ENCODE assay signal across 9 cellular contexts in the genomic region with DNA sequence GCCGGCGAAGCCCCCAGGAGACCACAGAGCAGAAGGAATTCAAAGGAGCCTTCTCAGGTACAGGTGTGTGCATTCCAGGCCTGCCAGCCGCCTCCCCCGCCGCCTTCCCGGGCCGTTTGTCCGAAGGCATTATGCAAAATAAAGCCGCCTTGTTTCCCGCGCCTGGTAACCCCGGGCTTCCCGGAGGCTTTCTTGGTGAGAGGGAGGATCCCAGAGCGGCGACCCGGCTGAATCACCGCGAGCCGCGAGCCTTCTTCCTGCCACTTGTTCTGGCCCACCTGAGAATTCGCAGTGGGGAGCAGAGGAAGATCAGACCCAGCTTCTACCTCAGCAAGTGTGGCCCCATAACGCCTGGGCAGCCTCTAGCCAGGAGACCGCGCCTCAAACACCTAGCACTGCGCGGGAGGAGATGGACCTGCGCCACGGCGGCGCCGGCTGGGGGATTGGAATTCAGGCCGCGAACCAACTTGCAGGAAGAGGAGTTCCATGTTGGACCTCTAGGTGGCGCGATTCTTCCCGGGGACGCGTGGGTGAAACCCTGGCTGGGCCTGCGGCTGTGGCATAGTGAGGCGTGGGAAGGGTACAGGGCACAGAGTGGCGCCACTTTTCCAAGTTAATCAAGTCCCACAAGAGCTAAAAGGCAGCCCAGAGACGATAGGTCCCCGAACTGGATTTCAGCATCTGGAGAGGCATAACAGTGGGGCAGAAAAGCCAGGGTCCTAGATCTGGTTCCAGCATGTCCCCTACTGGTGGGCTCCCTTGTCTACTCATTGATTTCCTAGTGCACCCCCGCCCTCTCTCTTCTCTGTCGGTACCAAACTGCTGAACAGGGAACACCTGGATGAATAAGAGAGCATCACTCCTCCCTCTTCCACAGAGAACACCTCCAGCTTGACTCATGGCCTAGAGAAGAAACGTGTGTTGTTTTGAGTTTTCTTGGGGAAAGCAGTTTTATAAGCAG.
DNase-seq lines count a peak whose midpoint lies in the region; ATAC-seq, FAIRE-seq and TF ChIP-seq lines count a peak whose summit lies in the region.
"Had no signal": no experiment of that assay in that cellular context is flagged by ENCODE, and none has a peak within 500 bp of the region (broad histone marks: within the 10 kb centered on the region; RNA-seq: fewer than 3 reads in every experiment).

No MANE protein-coding gene starts in this region.

- H3K36me3 ChIP-seq in HUES48 (ENCODE audit: control insufficient read depth, insufficient read depth, low read length) (no peaks in the 10 kb centered on the region), left lung (no peaks in the 10 kb centered on the region)

- H3K9ac ChIP-seq in HUES48 (ENCODE audit: low read depth, low read length): peak overlapping the region; percentile 81

- H3K27me3 ChIP-seq in HUES48 (ENCODE audit: control insufficient read depth, insufficient read depth, low read length) (peaks cover 21% of the 10 kb centered on the region), left lung (peaks cover 7 to 45% of the 10 kb centered on the region in 2 donors)

- DNase-seq in activated CD4-positive, CD25-positive, alpha-beta regulatory T cell (lab: John Stamatoyannopoulos, UW): peak; percentile 26 to 54 (median 44)
- DNase-seq in cerebellar cortex (ENCODE audit: low spot score): peak; percentile 13
- peak; percentile 56 to 85 for DNase-seq in left lung
- DNase-seq in stimulated activated CD4-positive, alpha-beta T cell treated with anti-CD3 and anti-CD28 coated beads, TNF-alpha, amount 100 ng/mL, for 1 hour (ENCODE audit: low read depth in 3 of 3, low spot score in 1 of 3): peak; percentile 5 to 58 (median 9)
- DNase-seq in RCC 7860 (ENCODE audit: low spot score): no peak

- FAIRE-seq in RCC 7860 (lab: Jason Lieb, UNC): no peak
- FAIRE-seq: colon had no signal

- peaks cover 21% of the 10 kb centered on the region for H3K4me1 ChIP-seq in HUES48 (ENCODE audit: control insufficient read depth, insufficient read depth, low read length)
- H3K4me1 ChIP-seq in left lung: no peaks in the 10 kb centered on the region

- H3K4me3 ChIP-seq in HUES48 (ENCODE audit: low read depth, low read length): peak overlapping the region; percentile 63
- peak overlapping the region; percentile 20 to 22 for H3K4me3 ChIP-seq in left lung

- H3K9me3 ChIP-seq in HUES48 (ENCODE audit: control insufficient read depth, insufficient read depth, low read length): no peaks in the 10 kb centered on the region
- H3K9me3 ChIP-seq in left lung: no peaks in the 10 kb centered on the region

- H3K27ac ChIP-seq in HUES48 (ENCODE audit: low read depth, low read length) (peak overlapping the region; percentile 92), left lung (no peak overlapping the region)

- peak; percentile 59 to 65 for TF ChIP-seq CTCF in left lung (IDR thresholded peaks at IDR 0.05)

- intact Hi-C loops in left lung (cut with DNase I): no loop called here

- ATAC-seq in GM18498 (IDR thresholded peaks at IDR 0.05; ENCODE audit: unreplicated experiment): peak; percentile 70
- peak; percentile 96 for ATAC-seq in left lung
- no peak for ATAC-seq in GM18517 (IDR thresholded peaks at IDR 0.05; ENCODE audit: unreplicated experiment)
